In the genomic region with DNA sequence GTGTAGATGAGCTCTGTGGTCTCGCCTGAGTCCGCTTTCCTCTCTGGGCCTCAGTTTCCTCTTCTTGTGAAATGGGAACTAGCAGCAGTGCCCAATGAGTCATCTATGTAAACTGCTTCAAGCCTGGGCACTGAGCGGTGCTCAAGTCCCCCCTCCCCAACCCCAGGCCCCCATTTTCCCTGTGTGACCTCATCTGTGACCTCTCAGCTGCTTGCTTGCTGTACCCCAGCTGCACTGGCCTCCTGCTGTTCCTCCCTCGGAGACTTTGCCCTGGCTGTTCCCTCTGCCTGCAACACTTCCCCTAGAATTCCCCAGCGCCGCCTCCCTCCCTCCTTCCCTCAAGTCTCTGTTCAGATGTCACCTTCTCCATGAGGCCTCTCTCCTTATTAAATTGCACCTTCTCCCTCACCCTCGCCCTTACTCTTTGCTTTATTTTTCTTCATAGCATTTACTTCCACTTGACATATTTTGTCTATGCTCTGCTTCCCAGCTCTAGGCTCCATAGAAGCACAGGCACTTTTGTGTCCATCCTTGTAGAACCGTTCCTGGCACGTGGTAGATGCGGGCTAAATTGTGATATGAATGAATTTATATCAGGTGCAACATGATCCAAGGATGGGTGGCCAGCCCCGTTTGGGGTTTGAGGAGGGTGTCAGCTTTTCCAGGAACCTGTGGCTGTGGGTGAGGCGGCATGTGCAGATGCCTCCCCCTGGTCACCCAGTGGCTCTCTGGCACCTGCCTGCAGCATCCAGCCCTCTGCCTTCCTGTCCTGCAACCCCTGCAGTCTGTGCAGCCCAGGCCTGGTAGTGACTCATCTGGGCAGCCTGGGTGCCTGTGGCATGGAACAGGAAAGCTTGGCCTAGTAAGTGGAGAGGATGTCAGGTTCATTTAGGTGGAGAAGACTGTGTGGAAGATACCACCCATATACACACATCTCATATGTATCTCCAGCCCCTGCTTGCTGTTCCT, we compare ENCODE assay signal across 9 cellular contexts. TPM values are rescaled to one million over a fixed set of nuclear protein-coding genes. Genes with fewer than 3 reads are reported as not detected.
DNase-seq lines count a peak whose midpoint lies in the region; ATAC-seq, FAIRE-seq and TF ChIP-seq lines count a peak whose summit lies in the region.
"Had no signal": no experiment of that assay in that cellular context is flagged by ENCODE, and none has a peak within 500 bp of the region (broad histone marks: within the 10 kb centered on the region; RNA-seq: fewer than 3 reads in every experiment).

No MANE protein-coding gene starts in this region.

- FAIRE-seq in endothelial cell of umbilical vein (lab: Jason Lieb, UNC) = no peak
- FAIRE-seq: K562 had no signal

- POLR2A ChIA-PET in endothelial cell of umbilical vein (lab: Charles Lee) = interaction anchor here (2.2 kb wide), 1 partner anchor 71 kb away, joined by 9 read pairs; no protein-coding TSS in a partner anchor

- H3K4me1 ChIP-seq in endothelial cell of umbilical vein (ENCODE audit: control insufficient read depth, extremely low read depth, insufficient read depth, low read length) (peaks cover 13% of the 10 kb centered on the region), parathyroid adenoma (peaks cover 25% of the 10 kb centered on the region)

- no peak for TF ChIP-seq CTCF in endothelial cell of umbilical vein (IDR thresholded peaks at IDR 0.05; ENCODE audit: extremely low read depth in 1 of 2, insufficient read depth in 1 of 2, low read depth in 1 of 2, low read length in 2 of 2)
- no peak for TF ChIP-seq CTCF in parathyroid adenoma (IDR thresholded peaks at IDR 0.05)

- H3K27ac ChIP-seq in endothelial cell of umbilical vein (ENCODE audit: insufficient read depth, low read depth, low read length) (no peak overlapping the region), parathyroid adenoma (peak overlapping the region; percentile 3)

- no peaks in the 10 kb centered on the region for H3K9me1 ChIP-seq in endothelial cell of umbilical vein (replicated peaks; ENCODE audit: control insufficient read depth, extremely low read depth, insufficient read depth, low read length)

- H3K27me3 ChIP-seq in endothelial cell of umbilical vein (ENCODE audit: control insufficient read depth in 2 of 2, insufficient read depth in 2 of 2, low read length in 2 of 2) (no peaks in the 10 kb centered on the region), parathyroid adenoma (ENCODE audit: control insufficient read depth, insufficient read depth, low read length) (no peaks in the 10 kb centered on the region)

- peaks cover 69% of the 10 kb centered on the region for H3K79me2 ChIP-seq in endothelial cell of umbilical vein (ENCODE audit: control insufficient read depth, insufficient read depth, low read length)
- H3K79me2 ChIP-seq in parathyroid adenoma = peaks cover 2% of the 10 kb centered on the region

- BruUV-seq in endothelial cell of umbilical vein (replicated peaks; lab: Mats Ljungman, UMichigan) = no TSS peak

- DNase-seq in GM04503 (ENCODE audit: low read depth) = peak; percentile 3
- DNase-seq in NCI-H226 = peak; percentile 82
- DNase-seq in endothelial cell of umbilical vein (ENCODE audit: low read depth, low spot score) = peak; percentile 24
- no peak for DNase-seq in DMS 273 treated with DMSO at 0.1 percent for 48 hours (lab: John Stamatoyannopoulos, UW)
- no peak for DNase-seq in GF-D8 (lab: John Stamatoyannopoulos, UW)
- DNase-seq in NCI-H1105 (lab: John Stamatoyannopoulos, UW) = no peak

- intact Hi-C loops in endothelial cell of umbilical vein (cut with micrococcal nuclease) = loop anchor here (2.0 to 5.0 kb wide), 2 partner anchors 49 to 70 kb away; no protein-coding TSS in a partner anchor

- no peaks in the 10 kb centered on the region for H3K9me3 ChIP-seq in endothelial cell of umbilical vein (replicated peaks; ENCODE audit: control insufficient read depth, insufficient read depth, low read length)
- H3K9me3 ChIP-seq in parathyroid adenoma (ENCODE audit: control insufficient read depth, low read length) = no peaks in the 10 kb centered on the region

- H3K4me3 ChIP-seq in endothelial cell of umbilical vein (replicated peaks in 1 of 3; ENCODE audit: insufficient read depth in 1 of 3, low read depth in 1 of 3, low read length in 3 of 3) (no peak overlapping the region), parathyroid adenoma (ENCODE audit: low read depth, low read length) (peak overlapping the region; percentile 25)
- H3K4me3 ChIP-seq: K562 had no signal

- no peak overlapping the region for H3K4me2 ChIP-seq in endothelial cell of umbilical vein (ENCODE audit: insufficient read depth, low read length)
- H3K4me2 ChIP-seq in parathyroid adenoma (ENCODE audit: low read length) = peak overlapping the region; percentile 55

- CTCF ChIA-PET in endothelial cell of umbilical vein (lab: Charles Lee) = interaction anchor here (0.9 to 1.4 kb wide), 4 partner anchors 9 to 209 kb away, joined by 3 to 5 read pairs (median 4); no protein-coding TSS in a partner anchor

- no peak for TF ChIP-seq POLR2A in endothelial cell of umbilical vein (IDR thresholded peaks at IDR 0.05; ENCODE audit: low read depth, low read length)

- no peak overlapping the region for H3K9ac ChIP-seq in endothelial cell of umbilical vein (replicated peaks; ENCODE audit: extremely low read depth, insufficient read depth, low read length)
- no peak overlapping the region for H3K9ac ChIP-seq in parathyroid adenoma

- ATAC-seq in HG03442 (IDR thresholded peaks at IDR 0.05; ENCODE audit: unreplicated experiment) = no peak
- ATAC-seq: K562 had no signal

- dilution Hi-C loops in endothelial cell of umbilical vein (cut with MboI; ENCODE audit: extremely low pct_ligation_motif_present, low sequenced_read_pairs) = no loop called here

- no peaks in the 10 kb centered on the region for H4K20me1 ChIP-seq in endothelial cell of umbilical vein (replicated peaks; ENCODE audit: control insufficient read depth, extremely low read depth, insufficient read depth, low read length)

- no peaks in the 10 kb centered on the region for H3K36me3 ChIP-seq in endothelial cell of umbilical vein (ENCODE audit: control insufficient read depth in 2 of 2, extremely low read depth in 1 of 2, insufficient read depth in 2 of 2, low read length in 2 of 2)
- H3K36me3 ChIP-seq in parathyroid adenoma (ENCODE audit: control insufficient read depth, insufficient read depth, low read length) = no peaks in the 10 kb centered on the region

- H2AFZ ChIP-seq in endothelial cell of umbilical vein (ENCODE audit: low read depth, low read length) (no peak overlapping the region), parathyroid adenoma (peak overlapping the region; percentile 68)

TF ChIP-seq in endothelial cell of umbilical vein, 7 proteins besides CTCF, POLR2A, EP300 and RAD21:
- peak; percentile 63 for TF ChIP-seq FOS (IDR thresholded peaks at IDR 0.05; ENCODE audit: borderline replicate concordance, insufficient read depth, low read length)
- TF ChIP-seq JUN (IDR thresholded peaks at IDR 0.05; ENCODE audit: borderline replicate concordance, insufficient read depth, insufficient read length, low read depth) = no peak

RNA-seq across cellular contexts. Expression of a gene that starts 26.3 kb away (rescaled TPM):
- 44.4 and 47.2 TPM in 2 replicates for total RNA-seq in endothelial cell of umbilical vein
- polyA plus RNA-seq in endothelial cell of umbilical vein = 7.1 and 14.2 TPM in 2 replicates
- polyA plus RNA-seq in endothelial cell of umbilical vein (2011; cell fraction: cytosol; rRNA removed) = 7.4 and 7.9 TPM in 2 replicates
- 14.7 and 16.0 TPM in 2 replicates for polyA plus RNA-seq in endothelial cell of umbilical vein (2011; cell fraction: nucleus; rRNA removed)
- 17.1 and 25.7 TPM in 2 replicates for polyA plus RNA-seq in endothelial cell of umbilical vein (2012)
- 45.6 and 79.2 TPM in 2 replicates for polyA minus RNA-seq in endothelial cell of umbilical vein
- 16.5 TPM for polyA minus RNA-seq in endothelial cell of umbilical vein (2011; cell fraction: cytosol; rRNA and poly(A)+ RNA removed)
- polyA minus RNA-seq in endothelial cell of umbilical vein (2011; cell fraction: nucleus; rRNA and poly(A)+ RNA removed) = 42.6 and 52.7 TPM in 2 replicates

RNA-seq across cellular contexts. Expression of a gene that starts 26.9 kb away (rescaled TPM):
- not detected in 2 replicates for total RNA-seq in endothelial cell of umbilical vein
- under 0.01 TPM in 1 of 2 replicates, not detected in the other for polyA plus RNA-seq in endothelial cell of umbilical vein
- not detected in 2 replicates for polyA plus RNA-seq in endothelial cell of umbilical vein (2011; cell fraction: cytosol; rRNA removed)
- polyA plus RNA-seq in endothelial cell of umbilical vein (2011; cell fraction: nucleus; rRNA removed) = not detected in 2 replicates
- polyA plus RNA-seq in endothelial cell of umbilical vein (2012) = not detected in 2 replicates
- not detected in 2 replicates for polyA minus RNA-seq in endothelial cell of umbilical vein
- polyA minus RNA-seq in endothelial cell of umbilical vein (2011; cell fraction: cytosol; rRNA and poly(A)+ RNA removed) = not detected
- polyA minus RNA-seq in endothelial cell of umbilical vein (2011; cell fraction: nucleus; rRNA and poly(A)+ RNA removed) = not detected in 2 replicates
- total RNA-seq: K562 had no signal
- polyA plus RNA-seq: K562 had no signal

Comparison
In these comparisons a context has a peak if more than half of its experiments do, and no peak if none do; other contexts are left out.
1. DNase-seq: peak in GM04503 (single experiment), NCI-H226 (single experiment) and endothelial cell of umbilical vein (single experiment); none in DMS 273 treated with DMSO at 0.1 percent for 48 hours (single experiment), GF-D8 (single experiment) and NCI-H1105 (single experiment).